12 cellular contexts compared by ENCODE assay signal in the genomic region with DNA sequence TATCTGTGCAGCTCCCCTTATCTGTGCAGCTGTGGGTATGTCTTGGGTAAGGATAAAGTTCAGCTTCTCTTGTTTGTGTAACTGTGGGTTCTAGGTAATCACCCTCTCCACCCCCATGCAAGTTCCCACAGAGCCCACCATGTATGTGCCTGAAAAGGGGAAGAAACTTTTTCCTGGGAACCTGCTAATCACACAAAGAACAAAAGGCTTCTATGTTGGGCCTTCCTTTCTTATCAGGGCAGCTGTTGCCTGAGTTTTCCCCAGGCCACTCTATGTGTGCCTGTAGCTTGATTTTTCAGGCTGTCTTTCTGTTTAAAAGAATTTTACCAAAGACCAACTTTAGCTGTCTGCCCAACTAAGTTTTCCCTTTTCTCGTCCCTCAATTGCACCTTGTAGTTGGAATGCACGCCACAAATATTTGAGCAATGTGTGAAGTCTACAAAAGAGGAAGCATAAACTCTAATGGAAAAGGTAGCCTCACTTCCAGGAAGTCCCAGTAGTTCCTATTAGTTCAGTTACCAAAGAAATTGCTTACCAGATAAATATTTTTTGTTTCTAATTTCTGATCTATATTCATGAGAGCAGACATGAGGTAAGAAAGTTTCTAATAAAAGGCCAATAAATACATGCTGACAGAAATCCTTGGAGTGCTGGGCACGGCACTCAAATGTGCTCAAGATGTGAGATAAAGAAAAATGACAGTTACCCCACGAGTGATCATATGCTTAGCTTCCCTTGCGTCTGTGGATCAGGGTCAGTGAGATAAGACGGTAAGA. TPM values are rescaled to one million over a fixed set of nuclear protein-coding genes. Genes with fewer than 3 reads are reported as not detected.
A peak's percentile ranks its signal among the peaks of the same experiment; 100 is the strongest.
DNase-seq lines count a peak whose midpoint lies in the region; ATAC-seq lines count a peak whose summit lies in the region.
"Had no signal": no experiment of that assay in that cellular context is flagged by ENCODE, and none has a peak within 500 bp of the region (broad histone marks: within the 10 kb centered on the region; RNA-seq: fewer than 3 reads in every experiment).

No MANE protein-coding gene starts in this region.

- H3K27ac Mint-ChIP-seq in activated T-cell treated with anti-CD3 and anti-CD28 coated beads, Interleukin-2, amount 50 U/mL, for 24 hours = peak overlapping the region; percentile 98
- H3K27ac Mint-ChIP-seq in T-helper 17 cell = peak overlapping the region; percentile 98
- H3K27ac Mint-ChIP-seq in stimulated activated naive B cell treated with anti-CD40 and anti-IgM and Interleukin-4, amounts not matched to agents 10 μg/mL and 1 μg/mL and 100 μg/mL, for 72 hours = peak overlapping the region; percentile 98

- H3K4me3 Mint-ChIP-seq in activated T-cell treated with anti-CD3 and anti-CD28 coated beads, Interleukin-2, amount 50 U/mL, for 24 hours = no peak overlapping the region
- no peak overlapping the region for H3K4me3 Mint-ChIP-seq in activated T-cell treated with anti-CD3 and anti-CD28 coated beads, Interleukin-2, amount 50 U/mL, for 4 hours
- peak overlapping the region; percentile 97 for H3K4me3 Mint-ChIP-seq in T-helper 17 cell
- H3K4me3 Mint-ChIP-seq in stimulated activated naive B cell treated with anti-CD40 and anti-IgM and Interleukin-4, amounts not matched to agents 10 μg/mL and 1 μg/mL and 100 μg/mL, for 72 hours = no peak overlapping the region

- no peak for DNase-seq in activated T-cell treated with anti-CD3 and anti-CD28 coated beads, Interleukin-2, amount 50 U/mL, for 24 hours
- DNase-seq in activated T-cell treated with anti-CD3 and anti-CD28 coated beads, Interleukin-2, amount 50 U/mL, for 4 hours = no peak
- no peak for DNase-seq in T-helper 17 cell
- DNase-seq in glomerular visceral epithelial cell (ENCODE audit: extremely low spot score) = peak; percentile 24
- DNase-seq in stimulated activated naive B cell treated with anti-CD40 and anti-IgM and Interleukin-4, amounts not matched to agents 10 μg/mL and 1 μg/mL and 100 μg/mL, for 72 hours = no peak
- DNase-seq in COLO668 (lab: John Stamatoyannopoulos, UW; ENCODE audit: unreplicated experiment) = no peak
- DNase-seq in NCI-H146 treated with DMSO at 0.1 percent for 48 hours (lab: John Stamatoyannopoulos, UW; ENCODE audit: unreplicated experiment) = no peak
- DNase-seq: glutamatergic neuron, NCI-H226, posterior cingulate gyrus had no signal

- peaks cover 52% of the 10 kb centered on the region for H3K4me1 Mint-ChIP-seq in activated T-cell treated with anti-CD3 and anti-CD28 coated beads, Interleukin-2, amount 50 U/mL, for 24 hours (ENCODE audit: low read depth)
- peaks cover 52% of the 10 kb centered on the region for H3K4me1 Mint-ChIP-seq in activated T-cell treated with anti-CD3 and anti-CD28 coated beads, Interleukin-2, amount 50 U/mL, for 4 hours (ENCODE audit: low read depth)
- H3K4me1 Mint-ChIP-seq in T-helper 17 cell = peaks cover 50% of the 10 kb centered on the region
- H3K4me1 Mint-ChIP-seq in stimulated activated naive B cell treated with anti-CD40 and anti-IgM and Interleukin-4, amounts not matched to agents 10 μg/mL and 1 μg/mL and 100 μg/mL, for 72 hours = peaks cover 36 to 51% of the 10 kb centered on the region in 2 donors

- no peaks in the 10 kb centered on the region for H3K9me3 ChIP-seq in T-helper 17 cell (ENCODE audit: control insufficient read depth, low read length, poor library complexity, severe bottlenecking)

- peaks cover 4% of the 10 kb centered on the region for H3K9me3 Mint-ChIP-seq in activated T-cell treated with anti-CD3 and anti-CD28 coated beads, Interleukin-2, amount 50 U/mL, for 24 hours
- H3K9me3 Mint-ChIP-seq in activated T-cell treated with anti-CD3 and anti-CD28 coated beads, Interleukin-2, amount 50 U/mL, for 4 hours = no peaks in the 10 kb centered on the region
- H3K9me3 Mint-ChIP-seq in stimulated activated naive B cell treated with anti-CD40 and anti-IgM and Interleukin-4, amounts not matched to agents 10 μg/mL and 1 μg/mL and 100 μg/mL, for 72 hours = no peaks in the 10 kb centered on the region

- no peaks in the 10 kb centered on the region for H3K27me3 Mint-ChIP-seq in activated T-cell treated with anti-CD3 and anti-CD28 coated beads, Interleukin-2, amount 50 U/mL, for 24 hours
- no peaks in the 10 kb centered on the region for H3K27me3 Mint-ChIP-seq in activated T-cell treated with anti-CD3 and anti-CD28 coated beads, Interleukin-2, amount 50 U/mL, for 4 hours (ENCODE audit: low read depth)
- H3K27me3 Mint-ChIP-seq in T-helper 17 cell = no peaks in the 10 kb centered on the region
- no peaks in the 10 kb centered on the region for H3K27me3 Mint-ChIP-seq in stimulated activated naive B cell treated with anti-CD40 and anti-IgM and Interleukin-4, amounts not matched to agents 10 μg/mL and 1 μg/mL and 100 μg/mL, for 72 hours

- no peak for ATAC-seq in activated T-cell treated with anti-CD3 and anti-CD28 coated beads, Interleukin-2, amount 50 U/mL, for 4 hours
- ATAC-seq in T-helper 17 cell = no peak
- no peak for ATAC-seq in stimulated activated naive B cell treated with anti-CD40 and anti-IgM and Interleukin-4, amounts not matched to agents 10 μg/mL and 1 μg/mL and 100 μg/mL, for 72 hours (replicated peaks)
- no peak for ATAC-seq in GM19351 (IDR thresholded peaks at IDR 0.05; ENCODE audit: unreplicated experiment)

- peaks cover 11% of the 10 kb centered on the region for H3K36me3 Mint-ChIP-seq in activated T-cell treated with anti-CD3 and anti-CD28 coated beads, Interleukin-2, amount 50 U/mL, for 24 hours (ENCODE audit: low read depth)
- H3K36me3 Mint-ChIP-seq in activated T-cell treated with anti-CD3 and anti-CD28 coated beads, Interleukin-2, amount 50 U/mL, for 4 hours (ENCODE audit: insufficient read depth) = no peaks in the 10 kb centered on the region
- peaks cover 8% of the 10 kb centered on the region for H3K36me3 Mint-ChIP-seq in T-helper 17 cell (ENCODE audit: low read depth)
- H3K36me3 Mint-ChIP-seq in stimulated activated naive B cell treated with anti-CD40 and anti-IgM and Interleukin-4, amounts not matched to agents 10 μg/mL and 1 μg/mL and 100 μg/mL, for 72 hours = no peaks in the 10 kb centered on the region

RNA-seq across cellular contexts. Expression of a gene that starts 2.7 kb away (rescaled TPM):
- 1 to 10 TPM; 5.6 to 6.6 (median 5.7) TPM for total RNA-seq in activated T-cell treated with anti-CD3 and anti-CD28 coated beads, Interleukin-2, amount 50 U/mL, for 4 hours
- total RNA-seq in T-helper 17 cell = 10 to 100 TPM; 33.1 to 36.5 TPM
- total RNA-seq: H4 had no signal

RNA-seq across cellular contexts. Expression of a gene that starts 9.2 kb away (rescaled TPM):
- 1 to 10 TPM; 4.8 to 5.3 (median 4.8) TPM for total RNA-seq in activated T-cell treated with anti-CD3 and anti-CD28 coated beads, Interleukin-2, amount 50 U/mL, for 4 hours
- total RNA-seq in T-helper 17 cell = 10 to 100 TPM; 14.9 to 16.6 TPM
- total RNA-seq: H4 had no signal

Comparison
In these comparisons a context has a peak if more than half of its experiments do, and no peak if none do; other contexts are left out.
1. RNA of a gene that starts 2.7 kb away (total RNA-seq): 33.1 to 36.5 TPM in T-helper 17 cell; 5.6 to 6.6 TPM in activated T-cell treated with anti-CD3 and anti-CD28 coated beads, Interleukin-2, amount 50 U/mL, for 4 hours; every median in the first group is over 4 times any median in the second.
2. Peak in every context shown above with its lines, with median percentiles within 50 percentile points of each other: H3K27ac Mint-ChIP-seq.